Comparison of ENCODE assay signal across 1 cellular context in the genomic region with DNA sequence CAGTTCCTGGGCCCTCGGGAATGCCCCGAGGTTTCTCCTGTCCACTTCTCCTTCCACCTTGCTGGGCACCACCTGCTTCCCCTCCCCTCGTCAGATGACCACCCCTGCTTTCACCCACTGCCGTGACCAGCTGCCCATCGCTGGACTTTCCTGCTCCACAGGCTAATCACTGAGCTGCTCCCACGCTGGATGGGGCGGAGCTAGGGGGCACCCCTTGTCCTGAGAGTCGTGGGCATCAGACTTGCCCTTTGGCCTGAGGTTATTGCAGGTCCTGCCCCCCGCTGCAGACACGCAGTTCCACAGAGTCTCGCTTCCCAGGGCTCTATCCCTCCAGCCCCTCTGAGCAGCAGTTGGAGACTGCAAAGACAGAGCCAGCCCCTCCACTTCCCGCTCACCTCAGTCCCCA.
TF ChIP-seq lines count a peak whose summit lies in the region.

No MANE protein-coding gene starts in this region.

TF ChIP-seq in HepG2, 621 proteins besides CTCF, POLR2A, EP300 and RAD21:
- TF ChIP-seq MEIS1 (CRISPR knock-in tag; IDR thresholded peaks at IDR 0.05; ENCODE audit: borderline replicate concordance) (0 out of 2 replicates have a peak, but pooled peaks have one; percentile 58), ZNF607 (CRISPR knock-in tag; IDR thresholded peaks at IDR 0.05; ENCODE audit: borderline replicate concordance) (no peak), HNRNPL (IDR thresholded peaks at IDR 0.05; ENCODE audit: low read depth, low read length) (peak; percentile 90), HNF1A (IDR thresholded peaks at IDR 0.05; ENCODE audit: low read depth) (no peak), HNF1A (CRISPR knock-in tag; IDR thresholded peaks at IDR 0.05; ENCODE audit: borderline replicate concordance) (0 out of 2 replicates have a peak, but pooled peaks have one; percentile 18), ZSCAN21 (CRISPR knock-in tag; IDR thresholded peaks at IDR 0.05; ENCODE audit: borderline replicate concordance) (0 out of 2 replicates have a peak, but pooled peaks have one; percentile 15), MTA1 (CRISPR knock-in tag; IDR thresholded peaks at IDR 0.05; ENCODE audit: borderline replicate concordance) (peak; percentile 66; the same call in 1 of the 2 replicates), ZNF841 (CRISPR knock-in tag; IDR thresholded peaks at IDR 0.05; ENCODE audit: borderline replicate concordance) (0 out of 2 replicates have a peak, but pooled peaks have one; percentile 33), ZNF776 (CRISPR knock-in tag; IDR thresholded peaks at IDR 0.05) (0 out of 2 replicates have a peak, but pooled peaks have one; percentile 6)
- TF ChIP-seq, protein P1, sequence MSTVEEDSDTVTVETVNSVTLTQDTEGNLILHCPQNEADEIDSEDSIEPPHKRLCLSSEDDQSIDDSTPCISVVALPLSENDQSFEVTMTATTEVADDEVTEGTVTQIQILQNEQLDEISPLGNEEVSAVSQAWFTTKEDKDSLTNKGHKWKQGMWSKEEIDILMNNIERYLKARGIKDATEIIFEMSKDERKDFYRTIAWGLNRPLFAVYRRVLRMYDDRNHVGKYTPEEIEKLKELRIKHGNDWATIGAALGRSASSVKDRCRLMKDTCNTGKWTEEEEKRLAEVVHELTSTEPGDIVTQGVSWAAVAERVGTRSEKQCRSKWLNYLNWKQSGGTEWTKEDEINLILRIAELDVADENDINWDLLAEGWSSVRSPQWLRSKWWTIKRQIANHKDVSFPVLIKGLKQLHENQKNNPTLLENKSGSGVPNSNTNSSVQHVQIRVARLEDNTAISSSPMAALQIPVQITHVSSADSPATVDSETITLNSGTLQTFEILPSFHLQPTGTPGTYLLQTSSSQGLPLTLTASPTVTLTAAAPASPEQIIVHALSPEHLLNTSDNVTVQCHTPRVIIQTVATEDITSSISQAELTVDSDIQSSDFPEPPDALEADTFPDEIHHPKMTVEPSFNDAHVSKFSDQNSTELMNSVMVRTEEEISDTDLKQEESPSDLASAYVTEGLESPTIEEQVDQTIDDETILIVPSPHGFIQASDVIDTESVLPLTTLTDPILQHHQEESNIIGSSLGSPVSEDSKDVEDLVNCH (CRISPR knock-in tag; IDR thresholded peaks at IDR 0.05): 0 out of 2 replicates have a peak, but pooled peaks have one; percentile 39
- TF ChIP-seq, protein P2, sequence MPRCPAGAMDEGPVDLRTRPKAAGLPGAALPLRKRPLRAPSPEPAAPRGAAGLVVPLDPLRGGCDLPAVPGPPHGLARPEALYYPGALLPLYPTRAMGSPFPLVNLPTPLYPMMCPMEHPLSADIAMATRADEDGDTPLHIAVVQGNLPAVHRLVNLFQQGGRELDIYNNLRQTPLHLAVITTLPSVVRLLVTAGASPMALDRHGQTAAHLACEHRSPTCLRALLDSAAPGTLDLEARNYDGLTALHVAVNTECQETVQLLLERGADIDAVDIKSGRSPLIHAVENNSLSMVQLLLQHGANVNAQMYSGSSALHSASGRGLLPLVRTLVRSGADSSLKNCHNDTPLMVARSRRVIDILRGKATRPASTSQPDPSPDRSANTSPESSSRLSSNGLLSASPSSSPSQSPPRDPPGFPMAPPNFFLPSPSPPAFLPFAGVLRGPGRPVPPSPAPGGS (CRISPR knock-in tag; IDR thresholded peaks at IDR 0.05): no peak
TF ChIP-seq in HepG2: peak in this region for 8.
